24 cellular contexts compared by ENCODE assay signal in the genomic region with DNA sequence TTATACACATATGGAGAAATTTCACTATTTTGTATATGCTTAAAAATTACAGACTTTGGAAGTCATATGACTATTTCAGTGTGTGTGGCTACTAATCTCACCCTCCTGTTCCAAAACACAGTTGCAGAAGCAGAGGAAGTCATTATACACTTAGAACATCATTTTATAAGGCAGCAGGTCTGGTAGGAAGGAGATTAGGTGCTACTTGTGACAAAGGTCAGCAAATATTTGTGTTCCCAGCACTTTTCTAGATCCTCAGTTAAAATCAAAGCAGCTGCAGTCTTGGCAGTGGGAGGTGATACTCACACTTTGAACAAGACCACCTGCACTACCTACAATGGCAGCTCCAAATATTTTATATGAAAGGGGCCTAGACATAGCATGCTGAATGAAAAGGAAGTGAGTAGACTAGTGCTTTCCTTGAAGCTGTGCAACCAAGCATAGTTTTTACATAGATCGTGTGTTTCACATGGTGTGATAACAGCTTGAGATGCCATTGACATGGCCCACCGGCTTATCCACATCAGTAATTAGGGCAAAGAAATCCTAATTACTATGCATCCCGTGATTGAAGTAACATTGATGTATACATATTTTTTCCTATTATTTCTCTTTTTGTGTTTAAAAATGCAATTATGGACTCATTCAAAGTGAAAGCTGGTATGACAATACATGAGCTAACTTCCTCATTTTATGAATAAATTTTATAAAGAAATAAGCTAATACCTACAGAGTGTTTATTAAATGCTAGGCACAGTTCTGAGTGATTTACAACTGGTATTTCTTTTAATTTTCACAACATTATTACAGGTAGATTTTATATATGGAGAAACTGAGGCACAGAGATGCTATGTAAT. TPM values are rescaled to one million over a fixed set of nuclear protein-coding genes. Genes with fewer than 3 reads are reported as not detected.
DNase-seq lines count a peak whose midpoint lies in the region; ATAC-seq and TF ChIP-seq lines count a peak whose summit lies in the region.
"Had no signal": no experiment of that assay in that cellular context is flagged by ENCODE, and none has a peak within 500 bp of the region (broad histone marks: within the 10 kb centered on the region; RNA-seq: fewer than 3 reads in every experiment).

No MANE protein-coding gene starts in this region.

- H3K27me3 Mint-ChIP-seq in activated B cell treated with CpG ODN at 0.5 μM for 24 hours, result no peaks in the 10 kb centered on the region
- H3K27me3 Mint-ChIP-seq in Calu3 (ENCODE audit: unreplicated experiment), result peaks cover 13% of the 10 kb centered on the region
- H3K27me3 Mint-ChIP-seq: activated CD8-positive, alpha-beta T cell treated with anti-CD3 and anti-CD28 coated beads for 36 hours had no signal

- no TSS peak for BruUV-seq in Calu3 (replicated peaks; lab: Mats Ljungman, UMichigan)

- H3K9me3 Mint-ChIP-seq in activated B cell treated with CpG ODN at 0.5 μM for 24 hours, result peaks cover 2% of the 10 kb centered on the region
- H3K9me3 Mint-ChIP-seq in Calu3 (ENCODE audit: low read depth, unreplicated experiment), result no peaks in the 10 kb centered on the region
- H3K9me3 Mint-ChIP-seq: activated CD8-positive, alpha-beta T cell treated with anti-CD3 and anti-CD28 coated beads for 36 hours; nephron progenitor cell; stimulated activated effector memory CD8-positive, alpha-beta T cell treated with anti-CD3 and anti-CD28 coated beads, Interleukin-12 subunit alpha, Interleukin-12 subunit beta, amount 100 ng/mL, for 72 hours had no signal

- TF ChIP-seq CTCF in activated B cell treated with CpG ODN at 0.5 μM for 24 hours (IDR thresholded peaks at IDR 0.05) (no peak), Calu3 (IDR thresholded peaks at IDR 0.05; ENCODE audit: unreplicated experiment) (no peak)

- H3K27ac Mint-ChIP-seq in activated B cell treated with CpG ODN at 0.5 μM for 24 hours (peak overlapping the region; percentile 24), Calu3 (ENCODE audit: unreplicated experiment) (no peak overlapping the region)
- H3K27ac Mint-ChIP-seq: activated CD8-positive, alpha-beta T cell treated with anti-CD3 and anti-CD28 coated beads for 36 hours; nephron progenitor cell; stimulated activated effector memory CD8-positive, alpha-beta T cell treated with anti-CD3 and anti-CD28 coated beads, Interleukin-12 subunit alpha, Interleukin-12 subunit beta, amount 100 ng/mL, for 72 hours had no signal

- H3K4me1 Mint-ChIP-seq in activated B cell treated with CpG ODN at 0.5 μM for 24 hours (peaks cover 19% of the 10 kb centered on the region), Calu3 (ENCODE audit: low read depth, unreplicated experiment) (no peaks in the 10 kb centered on the region)
- H3K4me1 Mint-ChIP-seq: stimulated activated effector memory CD8-positive, alpha-beta T cell treated with anti-CD3 and anti-CD28 coated beads, Interleukin-12 subunit alpha, Interleukin-12 subunit beta, amount 100 ng/mL, for 72 hours had no signal

- POLR2A ChIA-PET in activated B cell treated with CpG ODN at 0.5 μM for 24 hours (lab: Charles Lee), result no interaction called here

- no peaks in the 10 kb centered on the region for H3K36me3 Mint-ChIP-seq in activated B cell treated with CpG ODN at 0.5 μM for 24 hours (ENCODE audit: low read depth)
- no peaks in the 10 kb centered on the region for H3K36me3 Mint-ChIP-seq in Calu3 (ENCODE audit: insufficient read depth, unreplicated experiment)
- H3K36me3 Mint-ChIP-seq: CD4-positive, CD25-positive, alpha-beta regulatory T cell; stimulated activated effector memory CD8-positive, alpha-beta T cell treated with anti-CD3 and anti-CD28 coated beads, Interleukin-12 subunit alpha, Interleukin-12 subunit beta, amount 100 ng/mL, for 72 hours had no signal

- DNase-seq in DMS53 treated with DMSO at 0.1 percent for 48 hours (lab: John Stamatoyannopoulos, UW; ENCODE audit: unreplicated experiment), result peak; percentile 10
- no peak for DNase-seq in activated B cell treated with CpG ODN at 0.5 μM for 24 hours
- no peak for DNase-seq in DMS79 (lab: John Stamatoyannopoulos, UW)
- DNase-seq in Calu3, result no peak
- no peak for DNase-seq in SIG-M5 treated with dmso at 0.1 percent for 504 hours (lab: John Stamatoyannopoulos, UW; ENCODE audit: unreplicated experiment)
- DNase-seq: activated CD8-positive, alpha-beta T cell treated with anti-CD3 and anti-CD28 coated beads for 36 hours; activated naive CD4-positive, alpha-beta T cell; CD4-positive, CD25-positive, alpha-beta regulatory T cell; DMS79 treated with DMSO at 0.1 percent for 48 hours; heart left ventricle; KG1; left lung; NCI-H1048; NCI-H187 treated with DMSO at 0.1 percent for 48 hours; NCI-H446; nephron progenitor cell; posterior cingulate gyrus had no signal

- intact Hi-C loops in activated B cell treated with CpG ODN at 0.5 μM for 24 hours (cut with micrococcal nuclease) (no loop called here), Calu3 (cut with micrococcal nuclease; ENCODE audit: unreplicated experiment) (no loop called here)

- CTCF ChIA-PET in activated B cell treated with CpG ODN at 0.5 μM for 24 hours (lab: Charles Lee) (no interaction called here), Calu3 (lab: Charles Lee) (no interaction called here)

- peak overlapping the region; percentile 29 for H3K4me3 Mint-ChIP-seq in activated B cell treated with CpG ODN at 0.5 μM for 24 hours
- H3K4me3 Mint-ChIP-seq in Calu3 (ENCODE audit: low read depth, unreplicated experiment), result no peak overlapping the region
- H3K4me3 Mint-ChIP-seq: activated CD8-positive, alpha-beta T cell treated with anti-CD3 and anti-CD28 coated beads for 36 hours; CD4-positive, CD25-positive, alpha-beta regulatory T cell; nephron progenitor cell; stimulated activated effector memory CD8-positive, alpha-beta T cell treated with anti-CD3 and anti-CD28 coated beads, Interleukin-12 subunit alpha, Interleukin-12 subunit beta, amount 100 ng/mL, for 72 hours had no signal

- ATAC-seq in GM18519 (IDR thresholded peaks at IDR 0.05; ENCODE audit: low FRiP score, unreplicated experiment), result peak; percentile 77
- ATAC-seq in HG03108 (IDR thresholded peaks at IDR 0.05; ENCODE audit: unreplicated experiment), result peak; percentile 64
- peak; percentile 84 for ATAC-seq in activated B cell treated with CpG ODN at 0.5 μM for 24 hours (ENCODE audit: low read depth)
- ATAC-seq in GM21515 (IDR thresholded peaks at IDR 0.05; ENCODE audit: unreplicated experiment), result no peak
- ATAC-seq: activated CD4-positive, CD25-positive, alpha-beta regulatory T cell treated with anti-CD3 and anti-CD28 coated beads, Interleukin-2, amount 50 U/mL, for 24 hours; activated CD8-positive, alpha-beta T cell treated with anti-CD3 and anti-CD28 coated beads for 36 hours; heart left ventricle; left lung; stimulated activated effector memory CD8-positive, alpha-beta T cell treated with anti-CD3 and anti-CD28 coated beads, Interleukin-12 subunit alpha, Interleukin-12 subunit beta, amount 100 ng/mL, for 72 hours had no signal

RNA-seq across cellular contexts. Expression of a gene that starts 5.3 kb away (rescaled TPM):
- not detected in 2 replicates for total RNA-seq in activated B cell treated with CpG ODN at 0.5 μM for 24 hours
- not detected in 2 replicates for total RNA-seq in Calu3 (2022)
- total RNA-seq: activated CD8-positive, alpha-beta T cell treated with anti-CD3 and anti-CD28 coated beads for 36 hours; CD4-positive, CD25-positive, alpha-beta regulatory T cell; endothelial cell of umbilical vein; left lung; RPMI7951 had no signal

RNA-seq across cellular contexts. Expression of a gene that starts 58.3 kb away (rescaled TPM):
- total RNA-seq in activated B cell treated with CpG ODN at 0.5 μM for 24 hours, result 385 and 440 TPM in 2 replicates
- 816 and 826 TPM in 2 replicates for total RNA-seq in Calu3 (2022)
